Comparison of ENCODE assay signal across 6 cellular contexts in genomic region chr9:122213102-122213588, GRCh38. TPM values are rescaled to one million over a fixed set of nuclear protein-coding genes. Genes with fewer than 3 reads are reported as not detected.
DNase-seq lines count a peak whose midpoint lies in the region; TF ChIP-seq lines count a peak whose summit lies in the region.

No MANE protein-coding gene starts in this region.

- peaks cover 71% of the 10 kb centered on the region for H3K27me3 Mint-ChIP-seq in chondrocyte (ENCODE audit: low read depth)

- H3K4me3 ChIP-seq in NB4 (ENCODE audit: low read depth, low read length) = peak overlapping the region; percentile 67

- no peaks in the 10 kb centered on the region for H3K36me3 Mint-ChIP-seq in chondrocyte (ENCODE audit: low read depth)

- H3K4me3 Mint-ChIP-seq in chondrocyte (ENCODE audit: unreplicated experiment) = peak overlapping the region; percentile 49

- H3K27ac Mint-ChIP-seq in chondrocyte (ENCODE audit: unreplicated experiment) = no peak overlapping the region

- H3K9me3 Mint-ChIP-seq in chondrocyte (ENCODE audit: low read depth) = no peaks in the 10 kb centered on the region

- peaks cover 9% of the 10 kb centered on the region for H3K4me1 Mint-ChIP-seq in chondrocyte (ENCODE audit: low read depth)

- TF ChIP-seq POLR2A in NB4 (IDR thresholded peaks at IDR 0.05; ENCODE audit: extremely low read depth, insufficient read length) = no peak

- TF ChIP-seq CTCF in NB4 (IDR thresholded peaks at IDR 0.05; ENCODE audit: low read depth, low read length) = no peak
- no peak for TF ChIP-seq CTCF in chondrocyte (IDR thresholded peaks at IDR 0.05)

- DNase-seq in NB4 (ENCODE audit: low read depth) (no peak), chondrocyte (ENCODE audit: low spot score) (no peak), posterior vena cava (ENCODE audit: low spot score) (peak; percentile 61), anterior cingulate cortex (lab: John Stamatoyannopoulos, UW) (no peak), NOMO-1 treated with DMSO at 0.1 percent for 48 hours (lab: John Stamatoyannopoulos, UW; ENCODE audit: unreplicated experiment) (no peak), NCI-H1694 treated with DMSO at 0.1 percent for 48 hours (lab: John Stamatoyannopoulos, UW) (no peak)

- intact Hi-C loops in posterior vena cava (cut with DNase I) = no loop called here

RNA-seq across cellular contexts. Expression of gene LHX6, which starts 15.6 kb away (rescaled TPM):
- total RNA-seq in chondrocyte (not detected in 3 replicates), posterior vena cava (10 to 100 TPM in 1 of 2 donors, 1 to 10 TPM in 1; 8.3 to 23.6 TPM)

RNA-seq across cellular contexts. Expression of gene RBM18, which starts 51.5 kb away (rescaled TPM):
- total RNA-seq in chondrocyte = 18.7 to 20.2 TPM (median 18.8 TPM) in 3 replicates
- total RNA-seq in posterior vena cava = 10 to 100 TPM; 18.9 to 19.2 TPM

RNA-seq across cellular contexts. Expression of gene MRRF, which starts 51.5 kb away (rescaled TPM):
- total RNA-seq in chondrocyte (18.3 to 25.4 TPM (median 21.7 TPM) in 3 replicates), posterior vena cava (10 to 100 TPM; 23.8 to 27.7 TPM)

RNA-seq across cellular contexts. Expression of gene MORN5, which starts 53.4 kb away (rescaled TPM):
- not detected in 3 replicates for total RNA-seq in chondrocyte
- 1 to 10 TPM in 1 of 2 donors, under 1 TPM in 1; 0.95 to 1.5 TPM for total RNA-seq in posterior vena cava

RNA-seq across cellular contexts. Expression of gene NDUFA8, which starts 53.6 kb away (rescaled TPM):
- 47.9 to 62.6 TPM (median 49.7 TPM) in 3 replicates for total RNA-seq in chondrocyte
- 10 to 100 TPM; 36.5 to 38.2 TPM for total RNA-seq in posterior vena cava
